Comparison of ENCODE assay signal across 30 cellular contexts in genomic region chr1:231210126-231210525, GRCh38. TPM values are rescaled to one million over a fixed set of nuclear protein-coding genes. Genes with fewer than 3 reads are reported as not detected.
"Had no signal": no experiment of that assay in that cellular context is flagged by ENCODE, and none has a peak within 500 bp of the region (broad histone marks: within the 10 kb centered on the region; RNA-seq: fewer than 3 reads in every experiment).

No MANE protein-coding gene starts in this region.

- H3K9me3 ChIP-seq: neutrophil, pancreas, psoas muscle, spleen, suprapubic skin, thoracic aorta, thyroid gland, tibial nerve, upper lobe of left lung, vagina had no signal

- DNase-seq: naive thymus-derived CD8-positive, alpha-beta T cell; nephron progenitor cell; nucleus accumbens; pancreas; psoas muscle; right cardiac atrium; stimulated activated CD4-positive, alpha-beta T cell treated with anti-CD3 and anti-CD28 coated beads, Interleukin-12 subunit alpha, Interleukin-12 subunit beta, amount 100 ng/mL, for 4 hours; stimulated activated CD4-positive, alpha-beta T cell treated with anti-CD3 and anti-CD28 coated beads, Interleukin-1b, Interleukin-23, amount 100 ng/mL, for 48 hours; stimulated activated CD4-positive, alpha-beta T cell treated with anti-CD3 and anti-CD28 coated beads, Interleukin-4, amount 100 ng/mL, for 1 hour; stimulated activated CD4-positive, alpha-beta T cell treated with anti-CD3 and anti-CD28 coated beads, Interleukin-4, amount 100 ng/mL, for 4 hours; stimulated activated CD8-positive, alpha-beta memory T cell treated with anti-CD3 and anti-CD28 coated beads, Interleukin-4, amount 100 ng/mL, for 48 hours; stimulated activated naive CD4-positive, alpha-beta T cell; stimulated activated naive CD8-positive, alpha-beta T cell treated with anti-CD3 and anti-CD28 coated beads, Interleukin-15, amount 100 ng/mL, for 72 hours; stimulated activated naive CD8-positive, alpha-beta T cell treated with anti-CD3 and anti-CD28 coated beads, Interleukin-15, Interleukin-2, amounts not matched to agents 100 U/mL and 50 U/mL, for 24 hours; substantia nigra; thyroid gland; upper lobe of left lung had no signal

- H3K4me1 ChIP-seq: pancreas, psoas muscle, vagina had no signal

- H3K4me3 ChIP-seq: pancreas, psoas muscle, skin epidermis, smooth muscle cell, spleen, suprapubic skin, thoracic aorta, thyroid gland, tibial nerve, upper lobe of left lung, vagina had no signal

- ATAC-seq: naive thymus-derived CD8-positive, alpha-beta T cell; pancreas; psoas muscle; right cardiac atrium; sciatic nerve; stimulated activated memory B cell treated with anti-CD40 and anti-IgM and Interleukin-4, amounts not matched to agents 10 μg/mL and 1 μg/mL and 100 μg/mL, for 72 hours; stimulated activated naive CD8-positive, alpha-beta T cell treated with anti-CD3 and anti-CD28 coated beads, Interleukin-15, amount 100 ng/mL, for 72 hours; stimulated activated naive CD8-positive, alpha-beta T cell treated with anti-CD3 and anti-CD28 coated beads, Interleukin-15, Interleukin-2, amounts not matched to agents 100 U/mL and 50 U/mL, for 24 hours had no signal

- FAIRE-seq: pancreas, urothelium cell line had no signal

- H3K36me3 ChIP-seq: neutrophil, pancreas, spleen, suprapubic skin, thoracic aorta, thyroid gland, tibial nerve, upper lobe of left lung, vagina had no signal

- H3K27me3 ChIP-seq: pancreas, spleen, suprapubic skin, thyroid gland, tibial nerve, upper lobe of left lung, vagina had no signal

- H3K27ac ChIP-seq: neutrophil, pancreas, psoas muscle, skin epidermis, spleen, suprapubic skin, thoracic aorta, thyroid gland, tibial nerve, upper lobe of left lung, vagina had no signal

- H3K4me2 ChIP-seq: smooth muscle cell had no signal

RNA-seq across cellular contexts. Expression of gene TRIM67, which starts 48.3 kb away (rescaled TPM):
- total RNA-seq: naive thymus-derived CD8-positive, alpha-beta T cell; natural killer cell treated with Interleukin-12 subunit alpha and Interleukin-12 subunit beta and Interleukin-15 and Interleukin-18, amount 100 ng/mL, for 72 hours; thoracic aorta; thyroid gland; ureter; vagina had no signal
- polyA plus RNA-seq: naive thymus-derived CD8-positive, alpha-beta T cell; psoas muscle had no signal
